ENCODE assay signal across 10 cellular contexts in genomic region chr14:68784298-68784910, GRCh38. TPM values are rescaled to one million over a fixed set of nuclear protein-coding genes. Genes with fewer than 3 reads are reported as not detected.
A peak's percentile ranks its signal among the peaks of the same experiment; 100 is the strongest.
DNase-seq lines count a peak whose midpoint lies in the region; TF ChIP-seq lines count a peak whose summit lies in the region.
"Had no signal": no experiment of that assay in that cellular context is flagged by ENCODE, and none has a peak within 500 bp of the region (broad histone marks: within the 10 kb centered on the region; RNA-seq: fewer than 3 reads in every experiment).

No MANE protein-coding gene starts in this region.

- H3K9me3 ChIP-seq in GM23248 (ENCODE audit: low read depth) (no peaks in the 10 kb centered on the region), mucosa of stomach (ENCODE audit: control insufficient read depth, low read length) (no peaks in the 10 kb centered on the region)

- H3K4me3 ChIP-seq in GM23248 (no peak overlapping the region), cardiac fibroblast (replicated peaks in 1 of 2; ENCODE audit: low read depth in 2 of 2, low read length in 2 of 2) (no peak overlapping the region), mucosa of stomach (ENCODE audit: low read length) (no peak overlapping the region)

- in situ Hi-C loops in GM23248 (cut with MboI): loop anchor here (10.0 kb wide), 2 partner anchors 260 to 530 kb away; no protein-coding TSS in a partner anchor

- H3K36me3 ChIP-seq in GM23248 (ENCODE audit: low read depth): peaks cover 19% of the 10 kb centered on the region
- H3K36me3 ChIP-seq in mucosa of stomach (ENCODE audit: control insufficient read depth, insufficient read depth, low read length): peaks cover 13% of the 10 kb centered on the region

- H3K79me2 ChIP-seq in GM23248 (ENCODE audit: insufficient read depth): peaks cover 20% of the 10 kb centered on the region
- H3K79me2 ChIP-seq: parathyroid adenoma had no signal

- TF ChIP-seq CTCF in 22Rv1 (IDR thresholded peaks at IDR 0.05) (no peak), cardiac fibroblast (IDR thresholded peaks at IDR 0.05; ENCODE audit: low read depth, low read length) (no peak)

- no peaks in the 10 kb centered on the region for H4K20me1 ChIP-seq in GM23248 (ENCODE audit: insufficient read depth)

- H2AFZ ChIP-seq in GM23248: no peak overlapping the region
- H2AFZ ChIP-seq: parathyroid adenoma had no signal

- no peaks in the 10 kb centered on the region for H3K9me2 ChIP-seq in GM23248 (ENCODE audit: insufficient read depth)

- DNase-seq in GM23248 (peak; percentile 71), cardiac fibroblast (ENCODE audit: low read depth in 2 of 2) (peak; percentile 37 to 83), middle frontal gyrus (ENCODE audit: extremely low spot score, low spot score) (no peak), NCI-H1417 treated with DMSO at 0.1 percent for 48 hours (lab: John Stamatoyannopoulos, UW) (no peak), DMS153 treated with DMSO at 0.1 percent for 48 hours (lab: John Stamatoyannopoulos, UW; ENCODE audit: unreplicated experiment) (no peak)
- DNase-seq in central memory CD4-positive, alpha-beta T cell: no peak
- DNase-seq: DMS79 treated with DMSO at 0.1 percent for 48 hours had no signal

- H3F3A ChIP-seq in GM23248 (ENCODE audit: insufficient read depth): peaks cover 70% of the 10 kb centered on the region

- H3K27me3 ChIP-seq in GM23248 (replicated peaks; ENCODE audit: insufficient read depth) (no peaks in the 10 kb centered on the region), mucosa of stomach (ENCODE audit: control insufficient read depth, insufficient read depth, low read length) (no peaks in the 10 kb centered on the region)

- WGBS in GM23248 (ENCODE audit: low coverage in 1 of 2, low lambda C conversion rate in 2 of 2, missing lambda C conversion rate in 2 of 2), 2 experiments: 4 to 9% methylated on average over 5 of the region's 5 CpGs

- H3K4me2 ChIP-seq in GM23248 (ENCODE audit: unreplicated experiment): peak overlapping the region; percentile 4

- peaks cover 63% of the 10 kb centered on the region for H3K4me1 ChIP-seq in GM23248 (ENCODE audit: insufficient read depth)
- H3K4me1 ChIP-seq in mucosa of stomach (ENCODE audit: control insufficient read depth, insufficient read depth, low read length): peaks cover 88% of the 10 kb centered on the region

- H3K27ac ChIP-seq in 22Rv1 (peak overlapping the region; percentile 77), GM23248 (peak overlapping the region; percentile 100)
- H3K27ac ChIP-seq: parathyroid adenoma had no signal

- no peak overlapping the region for H3K9ac ChIP-seq in GM23248
- H3K9ac ChIP-seq in mucosa of stomach (ENCODE audit: low read length): peak overlapping the region; percentile 48
- H3K9ac ChIP-seq: parathyroid adenoma had no signal

RNA-seq across cellular contexts. Expression of gene ZFP36L1, which starts 8.5 kb away (rescaled TPM):
- total RNA-seq in GM23248 (2014; rRNA removed; shearing (Covaris generic)): 88.0 and 92.9 TPM in 2 replicates
- 599 and 620 TPM in 2 replicates for polyA plus RNA-seq in GM23248 (2016; fragmentation: Nextera tagmentation; extraction: Ambion mirVana)

Comparison
In these comparisons a context has a peak if more than half of its experiments do, and no peak if none do; other contexts are left out.
1. DNase-seq: peak in GM23248 (single experiment) and cardiac fibroblast (2 of 2); none in middle frontal gyrus (single experiment), NCI-H1417 treated with DMSO at 0.1 percent for 48 hours (single experiment), central memory CD4-positive, alpha-beta T cell (single experiment) and DMS153 treated with DMSO at 0.1 percent for 48 hours (single experiment).